29 cellular contexts compared by ENCODE assay signal in genomic region chr4:106149026-106149425, GRCh38.
"Had no signal": no experiment of that assay in that cellular context is flagged by ENCODE, and none has a peak within 500 bp of the region (broad histone marks: within the 10 kb centered on the region; RNA-seq: fewer than 3 reads in every experiment).

No MANE protein-coding gene starts in this region.

- H3K9me3 ChIP-seq: psoas muscle, right atrium auricular region, SJSA1, testis had no signal

- ATAC-seq: heart right ventricle; left lung; lower lobe of right lung; natural killer cell treated with Interleukin-12 subunit alpha and Interleukin-12 subunit beta and Interleukin-15 and Interleukin-18, amount 100 ng/mL, for 72 hours; psoas muscle had no signal

- FAIRE-seq: endothelial cell of umbilical vein, urothelium cell line had no signal

- H3K27me3 ChIP-seq: heart right ventricle, left lung, right atrium auricular region, SJSA1, spleen, testis had no signal

- H3K36me3 ChIP-seq: lower lobe of right lung, right atrium auricular region, SJSA1, WERI-Rb-1 had no signal

- DNase-seq: activated CD4-positive, alpha-beta memory T cell treated with anti-CD3 and anti-CD28 coated beads for 36 hours; activated CD4-positive, alpha-beta T cell treated with anti-CD3 and anti-CD28 coated beads, Interleukin-2, amount 10 ng/mL, durations not matched to agents 24 days and 14 days; activated CD4-positive, CD25-positive, alpha-beta regulatory T cell treated with anti-CD3 and anti-CD28 coated beads, Interleukin-2, amount 50 U/mL, for 72 hours; activated CD8-positive, alpha-beta memory T cell treated with anti-CD3 and anti-CD28 coated beads, Interleukin-2, amount 50 U/mL, for 4 hours; activated gamma-delta T cell; activated naive CD4-positive, alpha-beta T cell treated with anti-CD3 and anti-CD28 coated beads, Interleukin-2, amount 10 ng/mL, durations not matched to agents 7 days and 5 days; activated T-cell treated with anti-CD3 and anti-CD28 coated beads, Interleukin-2, amount 50 U/mL, for 1 hour; foreskin melanocyte; heart right ventricle; kidney glomerular epithelial cell; left lung; lower lobe of right lung; mesenchymal stem cell; psoas muscle; spleen; stimulated activated CD4-positive, alpha-beta T cell treated with anti-CD3 and anti-CD28 coated beads, Interleukin-2, amount 100 ng/mL, for 48 hours; stimulated activated naive CD4-positive, alpha-beta T cell treated with Interleukin-2 at 50 U/mL for 16 hours; T-helper 1 cell; testis; trophoblast cell; WERI-Rb-1 had no signal

- H3K27ac Mint-ChIP-seq: activated CD4-positive, alpha-beta memory T cell treated with anti-CD3 and anti-CD28 coated beads for 36 hours; activated CD4-positive, alpha-beta T cell treated with anti-CD3 and anti-CD28 coated beads, Interleukin-2, amount 10 ng/mL, durations not matched to agents 24 days and 14 days; activated naive CD4-positive, alpha-beta T cell treated with anti-CD3 and anti-CD28 coated beads, Interleukin-2, amount 10 ng/mL, durations not matched to agents 7 days and 5 days; natural killer cell treated with Interleukin-12 subunit alpha and Interleukin-12 subunit beta and Interleukin-15 and Interleukin-18, amount 100 ng/mL, for 72 hours; T-helper 2 cell treated with Interferon-gamma antibody and Interleukin-4, amounts not matched to agents 5 μg/mL and 100 μg/mL, for 36 hours had no signal

- H3K4me3 Mint-ChIP-seq: activated CD4-positive, alpha-beta memory T cell treated with anti-CD3 and anti-CD28 coated beads for 36 hours; activated CD4-positive, alpha-beta T cell treated with anti-CD3 and anti-CD28 coated beads, Interleukin-2, amount 10 ng/mL, durations not matched to agents 24 days and 14 days; activated naive CD4-positive, alpha-beta T cell treated with anti-CD3 and anti-CD28 coated beads, Interleukin-2, amount 10 ng/mL, durations not matched to agents 7 days and 5 days; brain; natural killer cell treated with Interleukin-12 subunit alpha and Interleukin-12 subunit beta and Interleukin-15 and Interleukin-18, amount 100 ng/mL, for 72 hours; T-helper 2 cell treated with Interferon-gamma antibody and Interleukin-4, amounts not matched to agents 5 μg/mL and 100 μg/mL, for 36 hours had no signal

- H3K4me1 Mint-ChIP-seq: activated CD4-positive, alpha-beta T cell treated with anti-CD3 and anti-CD28 coated beads, Interleukin-2, amount 10 ng/mL, durations not matched to agents 24 days and 14 days; activated naive CD4-positive, alpha-beta T cell treated with anti-CD3 and anti-CD28 coated beads, Interleukin-2, amount 10 ng/mL, durations not matched to agents 7 days and 5 days had no signal

- H3K27me3 Mint-ChIP-seq: activated CD4-positive, alpha-beta memory T cell treated with anti-CD3 and anti-CD28 coated beads for 36 hours; activated CD4-positive, alpha-beta T cell treated with anti-CD3 and anti-CD28 coated beads, Interleukin-2, amount 10 ng/mL, durations not matched to agents 24 days and 14 days; activated naive CD4-positive, alpha-beta T cell treated with anti-CD3 and anti-CD28 coated beads, Interleukin-2, amount 10 ng/mL, durations not matched to agents 7 days and 5 days; brain; natural killer cell treated with Interleukin-12 subunit alpha and Interleukin-12 subunit beta and Interleukin-15 and Interleukin-18, amount 100 ng/mL, for 72 hours had no signal

- H3K4me3 ChIP-seq: heart right ventricle, left lung, lower lobe of right lung, psoas muscle, right atrium auricular region, SJSA1, spleen, testis had no signal

- H3K27ac ChIP-seq: heart right ventricle, left lung, lower lobe of right lung, parathyroid adenoma, psoas muscle, right atrium auricular region, SJSA1, spleen, testis, WERI-Rb-1 had no signal

- H3K4me1 ChIP-seq: heart right ventricle, left lung, lower lobe of right lung, parathyroid adenoma, psoas muscle, right atrium auricular region, SJSA1, spleen, testis had no signal
